3 cellular contexts compared by ENCODE assay signal in the genomic region with DNA sequence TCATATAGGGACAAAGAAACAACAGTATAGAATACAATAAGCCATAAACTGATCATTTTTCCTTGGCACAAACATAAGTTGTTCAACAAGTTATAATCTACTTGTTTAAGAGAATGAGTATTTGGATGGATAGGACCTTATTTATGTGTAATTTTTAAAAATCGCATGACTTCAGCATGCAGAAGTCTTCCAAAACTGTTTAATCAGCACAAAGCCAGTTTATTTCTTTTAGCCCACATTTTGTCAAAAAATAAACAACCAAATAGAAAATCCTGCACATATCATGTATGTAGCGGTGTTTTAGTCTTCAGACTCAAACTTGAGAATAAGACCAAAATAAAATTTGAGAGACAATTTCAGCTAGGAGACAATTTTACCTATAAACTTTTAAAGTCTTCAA.
TF ChIP-seq lines count a peak whose summit lies in the region.

No MANE protein-coding gene starts in this region.

TF ChIP-seq in A549, 52 proteins besides CTCF, POLR2A, EP300 and RAD21 (continued from another document):
- no peak for TF ChIP-seq HOXB13 (CRISPR knock-in tag; IDR thresholded peaks at IDR 0.05; ENCODE audit: low read depth)
- TF ChIP-seq, protein P1, sequence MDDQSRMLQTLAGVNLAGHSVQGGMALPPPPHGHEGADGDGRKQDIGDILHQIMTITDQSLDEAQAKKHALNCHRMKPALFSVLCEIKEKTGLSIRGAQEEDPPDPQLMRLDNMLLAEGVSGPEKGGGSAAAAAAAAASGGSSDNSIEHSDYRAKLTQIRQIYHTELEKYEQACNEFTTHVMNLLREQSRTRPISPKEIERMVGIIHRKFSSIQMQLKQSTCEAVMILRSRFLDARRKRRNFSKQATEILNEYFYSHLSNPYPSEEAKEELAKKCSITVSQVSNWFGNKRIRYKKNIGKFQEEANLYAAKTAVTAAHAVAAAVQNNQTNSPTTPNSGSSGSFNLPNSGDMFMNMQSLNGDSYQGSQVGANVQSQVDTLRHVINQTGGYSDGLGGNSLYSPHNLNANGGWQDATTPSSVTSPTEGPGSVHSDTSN (IDR thresholded peaks at IDR 0.05): no peak

TF ChIP-seq in IMR-90, 13 proteins besides CTCF, POLR2A, EP300 and RAD21 (continued from another document):
- TF ChIP-seq, protein P2, sequence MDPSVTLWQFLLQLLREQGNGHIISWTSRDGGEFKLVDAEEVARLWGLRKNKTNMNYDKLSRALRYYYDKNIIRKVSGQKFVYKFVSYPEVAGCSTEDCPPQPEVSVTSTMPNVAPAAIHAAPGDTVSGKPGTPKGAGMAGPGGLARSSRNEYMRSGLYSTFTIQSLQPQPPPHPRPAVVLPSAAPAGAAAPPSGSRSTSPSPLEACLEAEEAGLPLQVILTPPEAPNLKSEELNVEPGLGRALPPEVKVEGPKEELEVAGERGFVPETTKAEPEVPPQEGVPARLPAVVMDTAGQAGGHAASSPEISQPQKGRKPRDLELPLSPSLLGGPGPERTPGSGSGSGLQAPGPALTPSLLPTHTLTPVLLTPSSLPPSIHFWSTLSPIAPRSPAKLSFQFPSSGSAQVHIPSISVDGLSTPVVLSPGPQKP (IDR thresholded peaks at IDR 0.05; ENCODE audit: borderline replicate concordance, low read depth, low read length): no peak
- TF ChIP-seq MAZ (IDR thresholded peaks at IDR 0.05; ENCODE audit: borderline replicate concordance, low read depth, low read length) (no peak), MAFK (IDR thresholded peaks at IDR 0.05; ENCODE audit: low read depth, low read length) (peak; percentile 15; the same call in 1 of the 2 replicates)

TF ChIP-seq in K562, 482 proteins besides CTCF, POLR2A, EP300 and RAD21 (continued from another document):
- TF ChIP-seq, protein P3, sequence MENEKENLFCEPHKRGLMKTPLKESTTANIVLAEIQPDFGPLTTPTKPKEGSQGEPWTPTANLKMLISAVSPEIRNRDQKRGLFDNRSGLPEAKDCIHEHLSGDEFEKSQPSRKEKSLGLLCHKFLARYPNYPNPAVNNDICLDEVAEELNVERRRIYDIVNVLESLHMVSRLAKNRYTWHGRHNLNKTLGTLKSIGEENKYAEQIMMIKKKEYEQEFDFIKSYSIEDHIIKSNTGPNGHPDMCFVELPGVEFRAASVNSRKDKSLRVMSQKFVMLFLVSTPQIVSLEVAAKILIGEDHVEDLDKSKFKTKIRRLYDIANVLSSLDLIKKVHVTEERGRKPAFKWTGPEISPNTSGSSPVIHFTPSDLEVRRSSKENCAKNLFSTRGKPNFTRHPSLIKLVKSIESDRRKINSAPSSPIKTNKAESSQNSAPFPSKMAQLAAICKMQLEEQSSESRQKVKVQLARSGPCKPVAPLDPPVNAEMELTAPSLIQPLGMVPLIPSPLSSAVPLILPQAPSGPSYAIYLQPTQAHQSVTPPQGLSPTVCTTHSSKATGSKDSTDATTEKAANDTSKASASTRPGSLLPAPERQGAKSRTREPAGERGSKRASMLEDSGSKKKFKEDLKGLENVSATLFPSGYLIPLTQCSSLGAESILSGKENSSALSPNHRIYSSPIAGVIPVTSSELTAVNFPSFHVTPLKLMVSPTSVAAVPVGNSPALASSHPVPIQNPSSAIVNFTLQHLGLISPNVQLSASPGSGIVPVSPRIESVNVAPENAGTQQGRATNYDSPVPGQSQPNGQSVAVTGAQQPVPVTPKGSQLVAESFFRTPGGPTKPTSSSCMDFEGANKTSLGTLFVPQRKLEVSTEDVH (IDR thresholded peaks at IDR 0.05; ENCODE audit: low read depth, partially characterized antibody): no peak
- TF ChIP-seq SRSF1 (IDR thresholded peaks at IDR 0.05; ENCODE audit: low read depth, low read length) (no peak), ZNF316 (IDR thresholded peaks at IDR 0.05) (peak; percentile 47), ZNF436 (CRISPR knock-in tag; IDR thresholded peaks at IDR 0.05) (no peak)
- TF ChIP-seq, protein P4, sequence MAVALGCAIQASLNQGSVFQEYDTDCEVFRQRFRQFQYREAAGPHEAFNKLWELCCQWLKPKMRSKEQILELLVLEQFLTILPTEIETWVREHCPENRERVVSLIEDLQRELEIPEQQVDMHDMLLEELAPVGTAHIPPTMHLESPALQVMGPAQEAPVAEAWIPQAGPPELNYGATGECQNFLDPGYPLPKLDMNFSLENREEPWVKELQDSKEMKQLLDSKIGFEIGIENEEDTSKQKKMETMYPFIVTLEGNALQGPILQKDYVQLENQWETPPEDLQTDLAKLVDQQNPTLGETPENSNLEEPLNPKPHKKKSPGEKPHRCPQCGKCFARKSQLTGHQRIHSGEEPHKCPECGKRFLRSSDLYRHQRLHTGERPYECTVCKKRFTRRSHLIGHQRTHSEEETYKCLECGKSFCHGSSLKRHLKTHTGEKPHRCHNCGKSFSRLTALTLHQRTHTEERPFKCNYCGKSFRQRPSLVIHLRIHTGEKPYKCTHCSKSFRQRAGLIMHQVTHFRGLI (CRISPR knock-in tag; IDR thresholded peaks at IDR 0.05): no peak
TF ChIP-seq in K562: peak in this region for 1.
